In the genomic region with DNA sequence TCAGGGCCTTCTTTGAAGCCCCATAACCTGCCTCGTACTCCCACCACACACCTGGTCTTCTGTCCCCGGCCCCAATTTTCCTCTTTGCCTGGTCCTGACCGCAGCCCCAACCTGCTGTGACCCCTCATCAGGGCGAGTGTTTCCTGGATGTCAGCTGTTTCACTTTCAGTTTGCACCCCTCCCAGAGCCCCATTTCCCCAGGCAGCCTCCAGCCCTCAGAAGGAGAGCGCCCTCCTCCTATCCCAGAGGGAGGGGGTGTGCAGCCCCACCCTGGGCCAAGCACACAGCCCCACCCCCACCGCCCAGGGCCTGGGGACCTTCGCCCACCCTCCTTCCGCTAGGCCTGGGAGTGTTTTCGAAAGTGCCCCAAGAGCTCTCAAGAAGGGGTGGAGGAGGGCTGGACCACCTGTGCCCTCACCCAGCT, we compare ENCODE assay signal across 8 cellular contexts.
A peak's percentile ranks its signal among the peaks of the same experiment; 100 is the strongest.
DNase-seq lines count a peak whose midpoint lies in the region; TF ChIP-seq lines count a peak whose summit lies in the region.

No MANE protein-coding gene starts in this region.

- H3K9ac ChIP-seq in HUES6 (ENCODE audit: low read length), result no peak overlapping the region

- peak; percentile 24 to 30 for DNase-seq in activated CD4-positive, alpha-beta T cell treated with anti-CD3 and anti-CD28 coated beads, Interleukin-2, amount 50 U/mL, for 4 hours
- DNase-seq in foreskin fibroblast (no peak), MV-4-11 (lab: John Stamatoyannopoulos, UW) (no peak), NCI-H146 treated with DMSO at 0.1 percent for 48 hours (lab: John Stamatoyannopoulos, UW; ENCODE audit: unreplicated experiment) (no peak), T1000 (lab: John Stamatoyannopoulos, UW) (no peak), DMS 273 (lab: John Stamatoyannopoulos, UW; ENCODE audit: unreplicated experiment) (no peak)
- DNase-seq in stimulated activated naive CD4-positive, alpha-beta T cell (lab: John Stamatoyannopoulos, UW), result peak; percentile 9 to 52 (median 41)

- H3K4me3 ChIP-seq in HUES6 (ENCODE audit: low read depth, low read length), result peak overlapping the region; percentile 99; the same call in 1 of the 2 replicates
- peak overlapping the region; percentile 62 to 82 for H3K4me3 ChIP-seq in foreskin fibroblast (ENCODE audit: low read depth in 1 of 2, low read length in 2 of 2)

- H3K27ac ChIP-seq in HUES6 (ENCODE audit: low read depth, low read length), result no peak overlapping the region

- 0 out of 2 replicates have a peak, but pooled peaks cover 6% of the 10 kb centered on the region for H3K4me1 ChIP-seq in HUES6 (ENCODE audit: control insufficient read depth, insufficient read depth, low read length)

- H3K27me3 ChIP-seq in HUES6 (ENCODE audit: control insufficient read depth, insufficient read depth, low read length), result no peaks in the 10 kb centered on the region

- no peaks in the 10 kb centered on the region for H3K9me3 ChIP-seq in HUES6 (ENCODE audit: control insufficient read depth, insufficient read depth, low read depth, low read length)

- no peak for TF ChIP-seq CTCF in foreskin fibroblast (IDR thresholded peaks at IDR 0.05; ENCODE audit: low read depth, low read length)

- peaks cover 34% of the 10 kb centered on the region for H3K36me3 ChIP-seq in HUES6 (ENCODE audit: control insufficient read depth, insufficient read depth, low read length)

Comparison
In these comparisons a context has a peak if more than half of its experiments do, and no peak if none do; other contexts are left out.
1. DNase-seq: peak in activated CD4-positive, alpha-beta T cell treated with anti-CD3 and anti-CD28 coated beads, Interleukin-2, amount 50 U/mL, for 4 hours (2 of 2) and stimulated activated naive CD4-positive, alpha-beta T cell (6 of 6); none in foreskin fibroblast (0 of 2), MV-4-11 (single experiment), NCI-H146 treated with DMSO at 0.1 percent for 48 hours (single experiment), T1000 (single experiment) and DMS 273 (single experiment).